Comparison of ENCODE assay signal across 1 cellular context in genomic region chr2:165927353-165927752, GRCh38.
TF ChIP-seq lines count a peak whose summit lies in the region.

No MANE protein-coding gene starts in this region.

TF ChIP-seq in SK-N-SH treated with all-trans-retinoic acid at 6 μM for 48 hours, 23 proteins besides CTCF, POLR2A, EP300 and RAD21 (continued from another document):
- TF ChIP-seq TSHZ2 (CRISPR knock-in tag; IDR thresholded peaks at IDR 0.05) (no peak), ISL1 (CRISPR knock-in tag; IDR thresholded peaks at IDR 0.05) (no peak), GLIS3 (CRISPR knock-in tag; IDR thresholded peaks at IDR 0.05) (no peak), ZNF565 (CRISPR knock-in tag; conservative IDR thresholded peaks at IDR 0.05; ENCODE audit: low read depth) (no peak), BACH2 (CRISPR knock-in tag; IDR thresholded peaks at IDR 0.05; ENCODE audit: borderline replicate concordance) (no peak), CSDC2 (CRISPR knock-in tag; IDR thresholded peaks at IDR 0.05) (no peak), PPARA (CRISPR knock-in tag; IDR thresholded peaks at IDR 0.05; ENCODE audit: borderline replicate concordance) (no peak), ESRRG (CRISPR knock-in tag; IDR thresholded peaks at IDR 0.05) (no peak), TCF4 (CRISPR knock-in tag; IDR thresholded peaks at IDR 0.05; ENCODE audit: borderline replicate concordance) (no peak), OSR1 (CRISPR knock-in tag; IDR thresholded peaks at IDR 0.05) (no peak), ZNF70 (CRISPR knock-in tag; IDR thresholded peaks at IDR 0.05) (no peak), ARNTL (CRISPR knock-in tag; IDR thresholded peaks at IDR 0.05; ENCODE audit: borderline replicate concordance, low read depth) (no peak), POU6F1 (CRISPR knock-in tag; IDR thresholded peaks at IDR 0.05; ENCODE audit: borderline replicate concordance, low read depth) (no peak)
